Comparison of ENCODE assay signal across 1 cellular context in the genomic region with DNA sequence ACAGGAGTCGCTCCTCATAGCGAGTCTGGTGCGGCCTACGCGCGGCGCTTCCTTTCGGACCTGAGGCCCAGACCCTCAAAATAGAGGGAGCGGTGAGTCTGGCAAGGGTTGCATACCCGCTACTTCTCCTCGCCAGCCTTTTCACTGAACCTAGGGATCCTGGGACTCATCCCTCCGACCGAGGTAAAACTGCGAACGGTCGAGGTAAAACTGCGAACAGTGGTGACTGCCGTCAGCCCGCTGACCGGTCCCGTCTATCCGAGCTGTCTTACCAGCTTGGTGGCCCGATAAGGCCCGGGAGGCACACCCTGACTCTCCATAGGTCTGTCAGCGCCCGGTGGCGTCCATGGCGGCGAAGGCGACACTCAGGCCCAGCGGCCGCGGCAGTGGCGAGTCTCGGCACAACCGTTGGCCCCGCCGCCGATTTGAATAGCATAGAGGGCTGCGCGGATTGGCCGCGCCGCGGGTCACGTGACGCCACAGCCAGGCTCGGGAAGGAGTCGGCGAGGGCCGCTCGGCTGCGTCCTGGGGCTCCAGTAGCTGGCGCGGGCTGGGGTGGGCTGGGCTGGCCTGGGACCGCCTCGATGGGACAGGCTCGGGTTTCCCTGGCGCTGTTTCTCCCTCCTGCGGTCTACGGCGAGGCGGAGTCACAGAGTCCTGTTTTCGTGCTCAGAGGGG.
TF ChIP-seq lines count a peak whose summit lies in the region.

A gene with protein sequence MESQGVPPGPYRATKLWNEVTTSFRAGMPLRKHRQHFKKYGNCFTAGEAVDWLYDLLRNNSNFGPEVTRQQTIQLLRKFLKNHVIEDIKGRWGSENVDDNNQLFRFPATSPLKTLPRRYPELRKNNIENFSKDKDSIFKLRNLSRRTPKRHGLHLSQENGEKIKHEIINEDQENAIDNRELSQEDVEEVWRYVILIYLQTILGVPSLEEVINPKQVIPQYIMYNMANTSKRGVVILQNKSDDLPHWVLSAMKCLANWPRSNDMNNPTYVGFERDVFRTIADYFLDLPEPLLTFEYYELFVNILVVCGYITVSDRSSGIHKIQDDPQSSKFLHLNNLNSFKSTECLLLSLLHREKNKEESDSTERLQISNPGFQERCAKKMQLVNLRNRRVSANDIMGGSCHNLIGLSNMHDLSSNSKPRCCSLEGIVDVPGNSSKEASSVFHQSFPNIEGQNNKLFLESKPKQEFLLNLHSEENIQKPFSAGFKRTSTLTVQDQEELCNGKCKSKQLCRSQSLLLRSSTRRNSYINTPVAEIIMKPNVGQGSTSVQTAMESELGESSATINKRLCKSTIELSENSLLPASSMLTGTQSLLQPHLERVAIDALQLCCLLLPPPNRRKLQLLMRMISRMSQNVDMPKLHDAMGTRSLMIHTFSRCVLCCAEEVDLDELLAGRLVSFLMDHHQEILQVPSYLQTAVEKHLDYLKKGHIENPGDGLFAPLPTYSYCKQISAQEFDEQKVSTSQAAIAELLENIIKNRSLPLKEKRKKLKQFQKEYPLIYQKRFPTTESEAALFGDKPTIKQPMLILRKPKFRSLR (minus strand): TSS at position 403 of the 678 bp plus-strand sequence. CDS start 83 bp downstream, at position 320.

TF ChIP-seq in HEK293, 187 proteins besides CTCF, POLR2A, EP300 and RAD21 (continued from another document and continues in another):
- TF ChIP-seq, protein P1, sequence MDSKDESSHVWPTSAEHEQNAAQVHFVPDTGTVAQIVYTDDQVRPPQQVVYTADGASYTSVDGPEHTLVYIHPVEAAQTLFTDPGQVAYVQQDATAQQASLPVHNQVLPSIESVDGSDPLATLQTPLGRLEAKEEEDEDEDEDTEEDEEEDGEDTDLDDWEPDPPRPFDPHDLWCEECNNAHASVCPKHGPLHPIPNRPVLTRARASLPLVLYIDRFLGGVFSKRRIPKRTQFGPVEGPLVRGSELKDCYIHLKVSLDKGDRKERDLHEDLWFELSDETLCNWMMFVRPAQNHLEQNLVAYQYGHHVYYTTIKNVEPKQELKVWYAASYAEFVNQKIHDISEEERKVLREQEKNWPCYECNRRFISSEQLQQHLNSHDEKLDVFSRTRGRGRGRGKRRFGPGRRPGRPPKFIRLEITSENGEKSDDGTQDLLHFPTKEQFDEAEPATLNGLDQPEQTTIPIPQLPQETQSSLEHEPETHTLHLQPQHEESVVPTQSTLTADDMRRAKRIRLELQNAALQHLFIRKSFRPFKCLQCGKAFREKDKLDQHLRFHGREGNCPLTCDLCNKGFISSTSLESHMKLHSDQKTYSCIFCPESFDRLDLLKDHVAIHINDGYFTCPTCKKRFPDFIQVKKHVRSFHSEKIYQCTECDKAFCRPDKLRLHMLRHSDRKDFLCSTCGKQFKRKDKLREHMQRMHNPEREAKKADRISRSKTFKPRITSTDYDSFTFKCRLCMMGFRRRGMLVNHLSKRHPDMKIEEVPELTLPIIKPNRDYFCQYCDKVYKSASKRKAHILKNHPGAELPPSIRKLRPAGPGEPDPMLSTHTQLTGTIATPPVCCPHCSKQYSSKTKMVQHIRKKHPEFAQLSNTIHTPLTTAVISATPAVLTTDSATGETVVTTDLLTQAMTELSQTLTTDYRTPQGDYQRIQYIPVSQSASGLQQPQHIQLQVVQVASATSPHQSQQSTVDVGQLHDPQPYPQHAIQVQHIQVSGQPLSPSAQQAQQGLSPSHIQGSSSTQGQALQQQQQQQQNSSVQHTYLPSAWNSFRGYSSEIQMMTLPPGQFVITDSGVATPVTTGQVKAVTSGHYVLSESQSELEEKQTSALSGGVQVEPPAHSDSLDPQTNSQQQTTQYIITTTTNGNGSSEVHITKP (tag by site-specific recombination; IDR thresholded peaks at IDR 0.05): 0 out of 2 replicates have a peak, but pooled peaks have one; percentile 59
- TF ChIP-seq ZBTB8A (tag by site-specific recombination; IDR thresholded peaks at IDR 0.05) (peak; percentile 91), ZNF302 (tag by site-specific recombination; IDR thresholded peaks at IDR 0.05; ENCODE audit: low read depth) (no peak), OSR2 (tag by site-specific recombination; IDR thresholded peaks at IDR 0.05) (no peak; the same call in 1 of the 2 replicates), ZNF473 (tag by site-specific recombination; IDR thresholded peaks at IDR 0.05) (no peak), ZNF146 (tag by site-specific recombination; IDR thresholded peaks at IDR 0.05) (no peak), BCL11B (tag by site-specific recombination; IDR thresholded peaks at IDR 0.05; ENCODE audit: low read depth) (peak; percentile 66; the same call in 1 of the 2 replicates), ZNF23 (tag by site-specific recombination; IDR thresholded peaks at IDR 0.05; ENCODE audit: borderline replicate concordance) (no peak), ZNF391 (tag by site-specific recombination; IDR thresholded peaks at IDR 0.05; ENCODE audit: borderline replicate concordance, low read depth) (peak; percentile 53; the same call in 1 of the 2 replicates), ZNF311 (tag by site-specific recombination; IDR thresholded peaks at IDR 0.05; ENCODE audit: borderline replicate concordance) (no peak), PRDM1 (tag by site-specific recombination; IDR thresholded peaks at IDR 0.05) (no peak), ZNF132 (tag by site-specific recombination; IDR thresholded peaks at IDR 0.05; ENCODE audit: borderline replicate concordance) (no peak), ZNF544 (tag by site-specific recombination; IDR thresholded peaks at IDR 0.05) (no peak), SP3 (tag by site-specific recombination; IDR thresholded peaks at IDR 0.05) (peak; percentile 65), ZNF558 (tag by site-specific recombination; IDR thresholded peaks at IDR 0.05) (no peak), ZNF335 (tag by site-specific recombination; conservative IDR thresholded peaks at IDR 0.05) (peak; percentile 92), ZNF433 (tag by site-specific recombination; IDR thresholded peaks at IDR 0.05; ENCODE audit: low read depth) (no peak), ZNF561 (tag by site-specific recombination; IDR thresholded peaks at IDR 0.05; ENCODE audit: borderline replicate concordance) (peak; percentile 71; the same call in 1 of the 2 replicates), IKZF3 (tag by site-specific recombination; IDR thresholded peaks at IDR 0.05) (peak; percentile 96), ZNF670 (tag by site-specific recombination; IDR thresholded peaks at IDR 0.05; ENCODE audit: low read depth) (no peak), SP7 (tag by site-specific recombination; IDR thresholded peaks at IDR 0.05) (peak; percentile 69), ZNF354C (tag by site-specific recombination; IDR thresholded peaks at IDR 0.05; ENCODE audit: borderline replicate concordance, low read depth) (no peak), ZNF610 (tag by site-specific recombination; IDR thresholded peaks at IDR 0.05; ENCODE audit: borderline replicate concordance) (peak; percentile 81; the same call in 1 of the 2 replicates), ZFP3 (tag by site-specific recombination; IDR thresholded peaks at IDR 0.05; ENCODE audit: low read depth) (no peak), ZNF701 (tag by site-specific recombination; IDR thresholded peaks at IDR 0.05) (no peak), REPIN1 (tag by site-specific recombination; IDR thresholded peaks at IDR 0.05; ENCODE audit: low read depth) (0 out of 2 replicates have a peak, but pooled peaks have one; percentile 49), KLF16 (tag by site-specific recombination; IDR thresholded peaks at IDR 0.05) (peak; percentile 69; the same call in 1 of the 2 replicates), HOXA7 (CRISPR knock-in tag; IDR thresholded peaks at IDR 0.05; ENCODE audit: borderline replicate concordance) (no peak), SALL2 (tag by site-specific recombination; IDR thresholded peaks at IDR 0.05; ENCODE audit: borderline replicate concordance) (no peak), KLF7 (tag by site-specific recombination; IDR thresholded peaks at IDR 0.05; ENCODE audit: borderline replicate concordance) (peak; percentile 59; the same call in 1 of the 2 replicates), SP2 (tag by site-specific recombination; IDR thresholded peaks at IDR 0.05) (peak; percentile 87), ZFP37 (tag by site-specific recombination; IDR thresholded peaks at IDR 0.05) (peak; percentile 88)
- TF ChIP-seq, protein P2, sequence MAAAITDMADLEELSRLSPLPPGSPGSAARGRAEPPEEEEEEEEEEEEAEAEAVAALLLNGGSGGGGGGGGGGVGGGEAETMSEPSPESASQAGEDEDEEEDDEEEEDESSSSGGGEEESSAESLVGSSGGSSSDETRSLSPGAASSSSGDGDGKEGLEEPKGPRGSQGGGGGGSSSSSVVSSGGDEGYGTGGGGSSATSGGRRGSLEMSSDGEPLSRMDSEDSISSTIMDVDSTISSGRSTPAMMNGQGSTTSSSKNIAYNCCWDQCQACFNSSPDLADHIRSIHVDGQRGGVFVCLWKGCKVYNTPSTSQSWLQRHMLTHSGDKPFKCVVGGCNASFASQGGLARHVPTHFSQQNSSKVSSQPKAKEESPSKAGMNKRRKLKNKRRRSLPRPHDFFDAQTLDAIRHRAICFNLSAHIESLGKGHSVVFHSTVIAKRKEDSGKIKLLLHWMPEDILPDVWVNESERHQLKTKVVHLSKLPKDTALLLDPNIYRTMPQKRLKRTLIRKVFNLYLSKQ (tag by site-specific recombination; IDR thresholded peaks at IDR 0.05; ENCODE audit: borderline replicate concordance): no peak
- TF ChIP-seq, protein P3, sequence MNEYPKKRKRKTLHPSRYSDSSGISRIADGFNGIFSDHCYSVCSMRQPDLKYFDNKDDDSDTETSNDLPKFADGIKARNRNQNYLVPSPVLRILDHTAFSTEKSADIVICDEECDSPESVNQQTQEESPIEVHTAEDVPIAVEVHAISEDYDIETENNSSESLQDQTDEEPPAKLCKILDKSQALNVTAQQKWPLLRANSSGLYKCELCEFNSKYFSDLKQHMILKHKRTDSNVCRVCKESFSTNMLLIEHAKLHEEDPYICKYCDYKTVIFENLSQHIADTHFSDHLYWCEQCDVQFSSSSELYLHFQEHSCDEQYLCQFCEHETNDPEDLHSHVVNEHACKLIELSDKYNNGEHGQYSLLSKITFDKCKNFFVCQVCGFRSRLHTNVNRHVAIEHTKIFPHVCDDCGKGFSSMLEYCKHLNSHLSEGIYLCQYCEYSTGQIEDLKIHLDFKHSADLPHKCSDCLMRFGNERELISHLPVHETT (tag by site-specific recombination; IDR thresholded peaks at IDR 0.05): no peak
- TF ChIP-seq, protein P4, sequence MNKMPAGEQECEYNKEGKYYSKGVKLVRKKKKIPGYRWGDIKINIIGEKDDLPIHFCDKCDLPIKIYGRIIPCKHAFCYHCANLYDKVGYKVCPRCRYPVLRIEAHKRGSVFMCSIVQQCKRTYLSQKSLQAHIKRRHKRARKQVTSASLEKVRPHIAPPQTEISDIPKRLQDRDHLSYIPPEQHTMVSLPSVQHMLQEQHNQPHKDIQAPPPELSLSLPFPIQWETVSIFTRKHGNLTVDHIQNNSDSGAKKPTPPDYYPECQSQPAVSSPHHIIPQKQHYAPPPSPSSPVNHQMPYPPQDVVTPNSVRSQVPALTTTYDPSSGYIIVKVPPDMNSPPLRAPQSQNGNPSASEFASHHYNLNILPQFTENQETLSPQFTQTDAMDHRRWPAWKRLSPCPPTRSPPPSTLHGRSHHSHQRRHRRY (tag by site-specific recombination; IDR thresholded peaks at IDR 0.05): no peak
- TF ChIP-seq, protein P5, sequence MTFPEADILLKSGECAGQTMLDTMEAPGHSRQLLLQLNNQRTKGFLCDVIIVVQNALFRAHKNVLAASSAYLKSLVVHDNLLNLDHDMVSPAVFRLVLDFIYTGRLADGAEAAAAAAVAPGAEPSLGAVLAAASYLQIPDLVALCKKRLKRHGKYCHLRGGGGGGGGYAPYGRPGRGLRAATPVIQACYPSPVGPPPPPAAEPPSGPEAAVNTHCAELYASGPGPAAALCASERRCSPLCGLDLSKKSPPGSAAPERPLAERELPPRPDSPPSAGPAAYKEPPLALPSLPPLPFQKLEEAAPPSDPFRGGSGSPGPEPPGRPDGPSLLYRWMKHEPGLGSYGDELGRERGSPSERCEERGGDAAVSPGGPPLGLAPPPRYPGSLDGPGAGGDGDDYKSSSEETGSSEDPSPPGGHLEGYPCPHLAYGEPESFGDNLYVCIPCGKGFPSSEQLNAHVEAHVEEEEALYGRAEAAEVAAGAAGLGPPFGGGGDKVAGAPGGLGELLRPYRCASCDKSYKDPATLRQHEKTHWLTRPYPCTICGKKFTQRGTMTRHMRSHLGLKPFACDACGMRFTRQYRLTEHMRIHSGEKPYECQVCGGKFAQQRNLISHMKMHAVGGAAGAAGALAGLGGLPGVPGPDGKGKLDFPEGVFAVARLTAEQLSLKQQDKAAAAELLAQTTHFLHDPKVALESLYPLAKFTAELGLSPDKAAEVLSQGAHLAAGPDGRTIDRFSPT (tag by site-specific recombination; IDR thresholded peaks at IDR 0.05): 0 out of 2 replicates have a peak, but pooled peaks have one; percentile 44
- TF ChIP-seq, protein P6, sequence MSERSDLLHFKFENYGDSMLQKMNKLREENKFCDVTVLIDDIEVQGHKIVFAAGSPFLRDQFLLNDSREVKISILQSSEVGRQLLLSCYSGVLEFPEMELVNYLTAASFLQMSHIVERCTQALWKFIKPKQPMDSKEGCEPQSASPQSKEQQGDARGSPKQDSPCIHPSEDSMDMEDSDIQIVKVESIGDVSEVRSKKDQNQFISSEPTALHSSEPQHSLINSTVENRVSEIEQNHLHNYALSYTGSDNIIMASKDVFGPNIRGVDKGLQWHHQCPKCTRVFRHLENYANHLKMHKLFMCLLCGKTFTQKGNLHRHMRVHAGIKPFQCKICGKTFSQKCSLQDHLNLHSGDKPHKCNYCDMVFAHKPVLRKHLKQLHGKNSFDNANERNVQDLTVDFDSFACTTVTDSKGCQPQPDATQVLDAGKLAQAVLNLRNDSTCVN (tag by site-specific recombination; optimal IDR thresholded peaks at IDR 0.05): peak; percentile 77
- TF ChIP-seq, protein P7, sequence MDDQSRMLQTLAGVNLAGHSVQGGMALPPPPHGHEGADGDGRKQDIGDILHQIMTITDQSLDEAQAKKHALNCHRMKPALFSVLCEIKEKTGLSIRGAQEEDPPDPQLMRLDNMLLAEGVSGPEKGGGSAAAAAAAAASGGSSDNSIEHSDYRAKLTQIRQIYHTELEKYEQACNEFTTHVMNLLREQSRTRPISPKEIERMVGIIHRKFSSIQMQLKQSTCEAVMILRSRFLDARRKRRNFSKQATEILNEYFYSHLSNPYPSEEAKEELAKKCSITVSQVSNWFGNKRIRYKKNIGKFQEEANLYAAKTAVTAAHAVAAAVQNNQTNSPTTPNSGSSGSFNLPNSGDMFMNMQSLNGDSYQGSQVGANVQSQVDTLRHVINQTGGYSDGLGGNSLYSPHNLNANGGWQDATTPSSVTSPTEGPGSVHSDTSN (CRISPR knock-in tag; IDR thresholded peaks at IDR 0.05): peak; percentile 81
- TF ChIP-seq, protein P8, sequence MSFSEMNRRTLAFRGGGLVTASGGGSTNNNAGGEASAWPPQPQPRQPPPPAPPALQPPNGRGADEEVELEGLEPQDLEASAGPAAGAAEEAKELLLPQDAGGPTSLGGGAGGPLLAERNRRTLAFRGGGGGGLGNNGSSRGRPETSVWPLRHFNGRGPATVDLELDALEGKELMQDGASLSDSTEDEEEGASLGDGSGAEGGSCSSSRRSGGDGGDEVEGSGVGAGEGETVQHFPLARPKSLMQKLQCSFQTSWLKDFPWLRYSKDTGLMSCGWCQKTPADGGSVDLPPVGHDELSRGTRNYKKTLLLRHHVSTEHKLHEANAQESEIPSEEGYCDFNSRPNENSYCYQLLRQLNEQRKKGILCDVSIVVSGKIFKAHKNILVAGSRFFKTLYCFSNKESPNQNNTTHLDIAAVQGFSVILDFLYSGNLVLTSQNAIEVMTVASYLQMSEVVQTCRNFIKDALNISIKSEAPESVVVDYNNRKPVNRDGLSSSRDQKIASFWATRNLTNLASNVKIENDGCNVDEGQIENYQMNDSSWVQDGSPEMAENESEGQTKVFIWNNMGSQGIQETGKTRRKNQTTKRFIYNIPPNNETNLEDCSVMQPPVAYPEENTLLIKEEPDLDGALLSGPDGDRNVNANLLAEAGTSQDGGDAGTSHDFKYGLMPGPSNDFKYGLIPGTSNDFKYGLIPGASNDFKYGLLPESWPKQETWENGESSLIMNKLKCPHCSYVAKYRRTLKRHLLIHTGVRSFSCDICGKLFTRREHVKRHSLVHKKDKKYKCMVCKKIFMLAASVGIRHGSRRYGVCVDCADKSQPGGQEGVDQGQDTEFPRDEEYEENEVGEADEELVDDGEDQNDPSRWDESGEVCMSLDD (tag by site-specific recombination; IDR thresholded peaks at IDR 0.05): no peak
